ENCODE assay signal across 13 cellular contexts in the genomic region with DNA sequence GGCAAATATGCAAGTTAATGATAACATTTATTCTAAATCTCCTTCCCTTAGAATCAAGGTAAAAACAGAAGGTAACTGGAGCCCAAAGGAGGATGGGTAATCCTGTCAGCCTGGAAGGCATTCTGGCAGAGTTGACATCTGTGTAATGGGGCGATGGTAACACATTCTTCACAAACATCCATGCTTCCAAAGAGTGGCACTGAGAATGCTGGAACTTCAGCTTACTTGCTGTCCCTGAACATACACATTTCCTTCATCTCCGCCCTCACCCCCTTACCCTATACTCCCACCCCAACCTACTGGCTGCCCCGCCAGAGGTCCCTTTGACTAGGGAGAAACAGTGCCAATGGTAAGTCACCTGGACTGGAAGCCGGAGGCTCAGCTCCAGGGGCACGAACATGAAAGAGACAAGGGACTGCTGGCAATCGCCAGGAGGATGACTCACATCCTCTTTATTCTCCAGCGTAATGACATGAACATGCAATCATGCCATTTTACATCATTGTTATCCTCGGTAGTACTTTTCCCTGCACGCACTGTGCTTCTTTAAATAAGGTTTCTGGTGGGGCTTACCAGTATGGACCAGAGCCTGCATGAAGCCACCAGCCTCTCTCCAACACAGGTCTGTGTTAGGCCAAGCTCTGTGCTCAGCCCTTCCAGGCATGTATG.
A peak's percentile ranks its signal among the peaks of the same experiment; 100 is the strongest.
DNase-seq lines count a peak whose midpoint lies in the region; ATAC-seq and TF ChIP-seq lines count a peak whose summit lies in the region.
"Had no signal": no experiment of that assay in that cellular context is flagged by ENCODE, and none has a peak within 500 bp of the region (broad histone marks: within the 10 kb centered on the region; RNA-seq: fewer than 3 reads in every experiment).

No MANE protein-coding gene starts in this region.

- no peaks in the 10 kb centered on the region for H3K36me3 Mint-ChIP-seq in activated T-helper 1 cell treated with anti-CD3 and anti-CD28 coated beads, Interleukin-12 subunit alpha, Interleukin-12 subunit beta, Interleukin-2, Interleukin-4 antibody, amounts not matched to agents 30 ng/mL and 10 ng/mL and 1 ng/mL, durations not matched to agents 14 hours and 24 hours and 36 hours (ENCODE audit: low read depth)
- no peaks in the 10 kb centered on the region for H3K36me3 Mint-ChIP-seq in type B pancreatic cell
- H3K36me3 Mint-ChIP-seq: stimulated activated memory B cell treated with anti-CD40 and anti-IgM and Interleukin-4, amounts not matched to agents 10 μg/mL and 1 μg/mL and 100 μg/mL, for 72 hours had no signal

- no peak for ATAC-seq in HG03432 (IDR thresholded peaks at IDR 0.05; ENCODE audit: unreplicated experiment)
- ATAC-seq: activated CD4-positive, CD25-positive, alpha-beta regulatory T cell treated with anti-CD3 and anti-CD28 coated beads, Interleukin-2, amount 50 U/mL, for 24 hours; stimulated activated memory B cell treated with anti-CD40 and anti-IgM and Interleukin-4, amounts not matched to agents 10 μg/mL and 1 μg/mL and 100 μg/mL, for 72 hours had no signal

- H3K4me3 ChIP-seq in NB4 (ENCODE audit: low read depth, low read length), result no peak overlapping the region
- H3K4me3 ChIP-seq: lung, skin epidermis had no signal

- no peak for TF ChIP-seq POLR2A in NB4 (IDR thresholded peaks at IDR 0.05; ENCODE audit: extremely low read depth, insufficient read length)

- intact Hi-C loops in activated T-helper 1 cell treated with anti-CD3 and anti-CD28 coated beads, Interleukin-12 subunit alpha, Interleukin-12 subunit beta, Interleukin-2, Interleukin-4 antibody, amounts not matched to agents 30 ng/mL and 10 ng/mL and 1 ng/mL, durations not matched to agents 14 hours and 24 hours and 36 hours (cut with micrococcal nuclease), result no loop called here

- no peaks in the 10 kb centered on the region for H3K4me1 Mint-ChIP-seq in activated T-helper 1 cell treated with anti-CD3 and anti-CD28 coated beads, Interleukin-12 subunit alpha, Interleukin-12 subunit beta, Interleukin-2, Interleukin-4 antibody, amounts not matched to agents 30 ng/mL and 10 ng/mL and 1 ng/mL, durations not matched to agents 14 hours and 24 hours and 36 hours (ENCODE audit: low read depth)
- H3K4me1 Mint-ChIP-seq in type B pancreatic cell (ENCODE audit: unreplicated experiment), result no peaks in the 10 kb centered on the region
- H3K4me1 Mint-ChIP-seq: stimulated activated memory B cell treated with anti-CD40 and anti-IgM and Interleukin-4, amounts not matched to agents 10 μg/mL and 1 μg/mL and 100 μg/mL, for 72 hours had no signal

- no peaks in the 10 kb centered on the region for H3K9me3 Mint-ChIP-seq in activated T-helper 1 cell treated with anti-CD3 and anti-CD28 coated beads, Interleukin-12 subunit alpha, Interleukin-12 subunit beta, Interleukin-2, Interleukin-4 antibody, amounts not matched to agents 30 ng/mL and 10 ng/mL and 1 ng/mL, durations not matched to agents 14 hours and 24 hours and 36 hours
- peaks cover 3% of the 10 kb centered on the region for H3K9me3 Mint-ChIP-seq in type B pancreatic cell
- H3K9me3 Mint-ChIP-seq: stimulated activated memory B cell treated with anti-CD40 and anti-IgM and Interleukin-4, amounts not matched to agents 10 μg/mL and 1 μg/mL and 100 μg/mL, for 72 hours had no signal

- H3K4me3 Mint-ChIP-seq in activated T-helper 1 cell treated with anti-CD3 and anti-CD28 coated beads, Interleukin-12 subunit alpha, Interleukin-12 subunit beta, Interleukin-2, Interleukin-4 antibody, amounts not matched to agents 30 ng/mL and 10 ng/mL and 1 ng/mL, durations not matched to agents 14 hours and 24 hours and 36 hours, result no peak overlapping the region
- no peak overlapping the region for H3K4me3 Mint-ChIP-seq in type B pancreatic cell
- H3K4me3 Mint-ChIP-seq: activated naive CD4-positive, alpha-beta T cell treated with anti-CD3 and anti-CD28 coated beads for 36 hours; stimulated activated memory B cell treated with anti-CD40 and anti-IgM and Interleukin-4, amounts not matched to agents 10 μg/mL and 1 μg/mL and 100 μg/mL, for 72 hours had no signal

- no peak for TF ChIP-seq CTCF in NB4 (IDR thresholded peaks at IDR 0.05; ENCODE audit: low read depth, low read length)
- TF ChIP-seq CTCF in type B pancreatic cell (conservative IDR thresholded peaks at IDR 0.05), result no peak

- DNase-seq in Daoy (ENCODE audit: low read depth) (peak; percentile 83), NB4 (ENCODE audit: low read depth) (peak; percentile 47), astrocyte of the hippocampus (ENCODE audit: low read depth, low spot score) (peak; percentile 86), non-pigmented ciliary epithelial cell (ENCODE audit: low read depth) (peak; percentile 67), putamen (ENCODE audit: low spot score) (no peak), type B pancreatic cell (ENCODE audit: extremely low spot score, unreplicated experiment) (no peak)
- no peak for DNase-seq in activated T-helper 1 cell treated with anti-CD3 and anti-CD28 coated beads, Interleukin-12 subunit alpha, Interleukin-12 subunit beta, Interleukin-2, Interleukin-4 antibody, amounts not matched to agents 30 ng/mL and 10 ng/mL and 1 ng/mL, durations not matched to agents 14 hours and 24 hours and 36 hours (ENCODE audit: low spot score)
- DNase-seq: activated naive CD4-positive, alpha-beta T cell treated with anti-CD3 and anti-CD28 coated beads for 36 hours had no signal

- H3K27me3 Mint-ChIP-seq in activated T-helper 1 cell treated with anti-CD3 and anti-CD28 coated beads, Interleukin-12 subunit alpha, Interleukin-12 subunit beta, Interleukin-2, Interleukin-4 antibody, amounts not matched to agents 30 ng/mL and 10 ng/mL and 1 ng/mL, durations not matched to agents 14 hours and 24 hours and 36 hours (ENCODE audit: insufficient read depth), result no peaks in the 10 kb centered on the region
- H3K27me3 Mint-ChIP-seq in type B pancreatic cell, result no peaks in the 10 kb centered on the region
- H3K27me3 Mint-ChIP-seq: stimulated activated memory B cell treated with anti-CD40 and anti-IgM and Interleukin-4, amounts not matched to agents 10 μg/mL and 1 μg/mL and 100 μg/mL, for 72 hours had no signal

- H3K27ac Mint-ChIP-seq in activated T-helper 1 cell treated with anti-CD3 and anti-CD28 coated beads, Interleukin-12 subunit alpha, Interleukin-12 subunit beta, Interleukin-2, Interleukin-4 antibody, amounts not matched to agents 30 ng/mL and 10 ng/mL and 1 ng/mL, durations not matched to agents 14 hours and 24 hours and 36 hours, result no peak overlapping the region
- no peak overlapping the region for H3K27ac Mint-ChIP-seq in type B pancreatic cell
- H3K27ac Mint-ChIP-seq: activated naive CD4-positive, alpha-beta T cell treated with anti-CD3 and anti-CD28 coated beads for 36 hours; stimulated activated memory B cell treated with anti-CD40 and anti-IgM and Interleukin-4, amounts not matched to agents 10 μg/mL and 1 μg/mL and 100 μg/mL, for 72 hours had no signal

Comparison
In these comparisons a context has a peak if more than half of its experiments do, and no peak if none do; other contexts are left out.
1. DNase-seq: peak in Daoy (single experiment), NB4 (single experiment), astrocyte of the hippocampus (single experiment) and non-pigmented ciliary epithelial cell (single experiment); none in activated T-helper 1 cell treated with anti-CD3 and anti-CD28 coated beads, Interleukin-12 subunit alpha, Interleukin-12 subunit beta, Interleukin-2, Interleukin-4 antibody, amounts not matched to agents 30 ng/mL and 10 ng/mL and 1 ng/mL, durations not matched to agents 14 hours and 24 hours and 36 hours (single experiment), putamen (single experiment) and type B pancreatic cell (single experiment).